In genomic region chr6:33993653-33994052, GRCh38 we compare ENCODE assay signal across 21 cellular contexts.
DNase-seq lines count a peak whose midpoint lies in the region; ATAC-seq, FAIRE-seq and TF ChIP-seq lines count a peak whose summit lies in the region.
"Had no signal": no experiment of that assay in that cellular context is flagged by ENCODE, and none has a peak within 500 bp of the region (broad histone marks: within the 10 kb centered on the region; RNA-seq: fewer than 3 reads in every experiment).

No MANE protein-coding gene starts in this region.

- H3K9ac ChIP-seq in kidney (ENCODE audit: low read length in 2 of 2), result no peak overlapping the region
- H3K9ac ChIP-seq: BLaER1, GM23248 had no signal

- TF ChIP-seq CTCF in GM23338 (conservative IDR thresholded peaks at IDR 0.05; ENCODE audit: low read depth in 2 of 2), result no peak
- TF ChIP-seq CTCF in RWPE2 (IDR thresholded peaks at IDR 0.05; ENCODE audit: poor library complexity, severe bottlenecking), result no peak
- TF ChIP-seq CTCF in kidney (IDR thresholded peaks at IDR 0.05; ENCODE audit: borderline replicate concordance, extremely low read depth, insufficient read depth), result no peak
- TF ChIP-seq CTCF in GM10248 (IDR thresholded peaks at IDR 0.05; ENCODE audit: control extremely low read depth, extremely low read depth, low read depth, missing control alignments), result no peak

- no peaks in the 10 kb centered on the region for H3K9me2 ChIP-seq in GM23338 (ENCODE audit: insufficient read depth)

- H3K9me3 ChIP-seq in RWPE2 (ENCODE audit: severe bottlenecking) (no peaks in the 10 kb centered on the region), kidney (ENCODE audit: control insufficient read depth in 1 of 2, low read length in 2 of 2) (peaks cover 0 to 4% of the 10 kb centered on the region in 2 donors)

- H3K36me3 ChIP-seq in GM23338 (ENCODE audit: insufficient read depth) (no peaks in the 10 kb centered on the region), RWPE2 (ENCODE audit: low read depth) (no peaks in the 10 kb centered on the region), kidney (ENCODE audit: control insufficient read depth in 1 of 2, insufficient read depth in 2 of 2, low read length in 2 of 2) (no peaks in the 10 kb centered on the region)
- H3K36me3 ChIP-seq: BLaER1 had no signal

- intact Hi-C loops in kidney (cut with DNase I) (no loop called here), sciatic nerve (cut with DNase I) (no loop called here)

- no peak overlapping the region for H3K27ac Mint-ChIP-seq in GM23338

- peaks cover 40% of the 10 kb centered on the region for H3K27me3 Mint-ChIP-seq in GM23338 (ENCODE audit: insufficient read depth, low read depth, poor library complexity)

- H3K27ac ChIP-seq in GM23338 (ENCODE audit: low read depth), result no peak overlapping the region
- no peak overlapping the region for H3K27ac ChIP-seq in RWPE2 (ENCODE audit: poor library complexity, severe bottlenecking)
- no peak overlapping the region for H3K27ac ChIP-seq in kidney (ENCODE audit: low read depth in 2 of 2, low read length in 2 of 2)
- H3K27ac ChIP-seq: BLaER1, GM23248, PC-9, RWPE1 had no signal

- H3K4me3 ChIP-seq in GM23338 (no peak overlapping the region), RWPE2 (ENCODE audit: severe bottlenecking) (no peak overlapping the region), kidney (ENCODE audit: low read length in 2 of 2) (no peak overlapping the region)
- H3K4me3 ChIP-seq: BLaER1, GM23248, PC-9 had no signal

- CTCF ChIA-PET in GM10248 (lab: Yijun Ruan, JAX), result no interaction called here

- H3K4me1 Mint-ChIP-seq in GM23338, result peaks cover 8% of the 10 kb centered on the region
- H3K4me1 Mint-ChIP-seq: CD4-positive, alpha-beta memory T cell; IgD-negative memory B cell had no signal

- POLR2A ChIA-PET in GM10248 (lab: Yijun Ruan, JAX), result no interaction called here

- H4K20me1 ChIP-seq in GM23338 (replicated peaks; ENCODE audit: insufficient read depth), result no peaks in the 10 kb centered on the region
- H4K20me1 ChIP-seq: BLaER1 had no signal

- H2AFZ ChIP-seq in GM23338, result no peak overlapping the region
- H2AFZ ChIP-seq: GM23248, PC-9 had no signal

- no peak for DNase-seq in GM23338 (ENCODE audit: low spot score)
- peak; percentile 30 for DNase-seq in RWPE2 (ENCODE audit: low spot score)
- peak; percentile 28 for DNase-seq in kidney
- peak; percentile 22 for DNase-seq in sciatic nerve (ENCODE audit: low spot score)
- DNase-seq in GM10248 (ENCODE audit: extremely low spot score), result no peak
- no peak for DNase-seq in amygdala (lab: John Stamatoyannopoulos, UW)
- no peak for DNase-seq in urothelium cell line (ENCODE audit: low spot score)
- DNase-seq: CD4-positive, alpha-beta memory T cell; GF-D8; Karpas-422; NCI-H1048; NCI-H1436; NCI-H2029 treated with DMSO at 0.1 percent for 48 hours; NCI-H2171; NCI-H526; PC-9 had no signal

- no peak overlapping the region for H3K4me2 ChIP-seq in GM23338
- H3K4me2 ChIP-seq: BLaER1, PC-9 had no signal

- H3K27me3 ChIP-seq in GM23338 (ENCODE audit: insufficient read depth) (no peaks in the 10 kb centered on the region), RWPE2 (ENCODE audit: insufficient read depth, poor library complexity, severe bottlenecking) (no peaks in the 10 kb centered on the region)
- H3K27me3 ChIP-seq: BLaER1 had no signal

- 0 out of 2 replicates have a peak, but pooled peaks cover 5% of the 10 kb centered on the region for H3K4me1 ChIP-seq in GM23338 (ENCODE audit: insufficient read depth)
- no peaks in the 10 kb centered on the region for H3K4me1 ChIP-seq in RWPE2 (ENCODE audit: insufficient read depth, poor library complexity, severe bottlenecking)
- no peaks in the 10 kb centered on the region for H3K4me1 ChIP-seq in kidney (ENCODE audit: control insufficient read depth in 1 of 2, insufficient read depth in 1 of 2, low read depth in 1 of 2, low read length in 2 of 2)
- H3K4me1 ChIP-seq: BLaER1 had no signal

- H3K9me3 Mint-ChIP-seq in GM23338, result peaks cover 2% of the 10 kb centered on the region; the same call in 1 of the 3 replicates

- no peak for FAIRE-seq in kidney (lab: Jason Lieb, UNC)
- no peak for FAIRE-seq in urothelium cell line (lab: Jason Lieb, UNC)
- FAIRE-seq: GM12891 had no signal

- H3K79me2 ChIP-seq in GM23338 (replicated peaks; ENCODE audit: insufficient read depth), result no peaks in the 10 kb centered on the region

- peak; percentile 70 for ATAC-seq in GM23338
- ATAC-seq in RWPE2 (ENCODE audit: low read depth), result no peak
- ATAC-seq in sciatic nerve, result no peak

- H3K36me3 Mint-ChIP-seq in GM23338 (ENCODE audit: low read depth), result no peaks in the 10 kb centered on the region

- no peak overlapping the region for H3K4me3 Mint-ChIP-seq in GM23338
- H3K4me3 Mint-ChIP-seq: CD4-positive, alpha-beta memory T cell had no signal

- no peaks in the 10 kb centered on the region for H3F3A ChIP-seq in GM23338 (replicated peaks; ENCODE audit: low read depth)

TF ChIP-seq in GM23338, 12 proteins besides CTCF, POLR2A, EP300 and RAD21 (continues in another document):
- TF ChIP-seq REST (IDR thresholded peaks at IDR 0.05; ENCODE audit: unreplicated experiment), result no peak

Comparison
In these comparisons a context has a peak if more than half of its experiments do, and no peak if none do; other contexts are left out.
1. DNase-seq: peak in RWPE2 (single experiment), kidney (single experiment) and sciatic nerve (single experiment); none in GM23338 (single experiment), GM10248 (single experiment), amygdala (0 of 56) and urothelium cell line (single experiment).